15 cellular contexts compared by ENCODE assay signal in genomic region chr20:47668313-47669156, GRCh38.
"Had no signal": no experiment of that assay in that cellular context is flagged by ENCODE, and none has a peak within 500 bp of the region (broad histone marks: within the 10 kb centered on the region; RNA-seq: fewer than 3 reads in every experiment).

No MANE protein-coding gene starts in this region.

- ATAC-seq: left cardiac atrium, lower lobe of right lung, psoas muscle, sciatic nerve had no signal

- H3K27ac Mint-ChIP-seq: activated T-helper 2 cell treated with anti-CD3 and anti-CD28 coated beads, Interferon-gamma antibody, Interleukin-2, Interleukin-4, amounts not matched to agents 10 μg/mL and 5 μg/mL and 100 μg/mL, durations not matched to agents 14 hours and 24 hours and 36 hours had no signal

- H3K4me1 ChIP-seq: psoas muscle had no signal

- H3K9me3 ChIP-seq: esophagus muscularis mucosa, lower lobe of right lung, psoas muscle had no signal

- DNase-seq: activated CD4-positive, alpha-beta T cell treated with anti-CD3 and anti-CD28 coated beads, Interleukin-2, amount 50 U/mL, for 1 hour; activated CD4-positive, CD25-positive, alpha-beta regulatory T cell; activated naive CD4-positive, alpha-beta T cell treated with anti-CD3 and anti-CD28 coated beads, Interleukin-2, amount 50 U/mL, for 16 hours; activated T-cell treated with anti-CD3 and anti-CD28 coated beads for 4 hours; foreskin fibroblast; left cardiac atrium; lower lobe of right lung; naive B cell; occipital lobe; psoas muscle; stimulated activated CD4-positive, alpha-beta T cell treated with anti-CD3 and anti-CD28 coated beads, Interleukin-2, amount 100 ng/mL, for 48 hours; T-helper 2 cell had no signal

- H3K27ac ChIP-seq: esophagus muscularis mucosa, lower lobe of right lung, psoas muscle had no signal

- H3K36me3 Mint-ChIP-seq: naive B cell had no signal

- H3K9me3 Mint-ChIP-seq: activated T-helper 2 cell treated with anti-CD3 and anti-CD28 coated beads, Interferon-gamma antibody, Interleukin-2, Interleukin-4, amounts not matched to agents 10 μg/mL and 5 μg/mL and 100 μg/mL, durations not matched to agents 14 hours and 24 hours and 36 hours had no signal

- H3K27me3 ChIP-seq: esophagus muscularis mucosa had no signal

- H3K4me3 ChIP-seq: esophagus muscularis mucosa, lower lobe of right lung, psoas muscle had no signal
